14 cellular contexts compared by ENCODE assay signal in genomic region chr9:96509026-96509425, GRCh38.
"Had no signal": no experiment of that assay in that cellular context is flagged by ENCODE, and none has a peak within 500 bp of the region (broad histone marks: within the 10 kb centered on the region; RNA-seq: fewer than 3 reads in every experiment).

No MANE protein-coding gene starts in this region.

- H3K9me3 ChIP-seq: left lung, SJSA1 had no signal

- H3K27ac ChIP-seq: left lung, SJSA1 had no signal

- ATAC-seq: activated T-cell treated with anti-CD3 and anti-CD28 coated beads, Interleukin-2, amount 50 U/mL, for 4 hours; effector memory CD8-positive, alpha-beta T cell; left lung had no signal

- H3K4me3 ChIP-seq: left lung, SJSA1 had no signal

- DNase-seq: activated CD4-positive, alpha-beta memory T cell treated with anti-CD3 and anti-CD28 coated beads for 36 hours; activated gamma-delta T cell; activated T-cell treated with anti-CD3 and anti-CD28 coated beads, Interleukin-2, amount 50 U/mL, for 4 hours; amygdala; cortex of kidney; effector memory CD8-positive, alpha-beta T cell; left lung; mesenchymal stem cell; stimulated activated CD4-positive, alpha-beta T cell treated with anti-CD3 and anti-CD28 coated beads, Interleukin-4, amount 100 ng/mL, for 1 hour; SW 1271 had no signal

- H3K27me3 ChIP-seq: left lung, SJSA1 had no signal

- H3K27me3 Mint-ChIP-seq: activated CD4-positive, alpha-beta memory T cell treated with anti-CD3 and anti-CD28 coated beads for 36 hours; activated naive CD8-positive, alpha-beta T cell; effector memory CD8-positive, alpha-beta T cell had no signal

- H3K4me3 Mint-ChIP-seq: activated CD4-positive, alpha-beta memory T cell treated with anti-CD3 and anti-CD28 coated beads for 36 hours; activated naive CD8-positive, alpha-beta T cell; activated T-cell treated with anti-CD3 and anti-CD28 coated beads, Interleukin-2, amount 50 U/mL, for 4 hours; effector memory CD8-positive, alpha-beta T cell; nephron; T-helper 2 cell treated with Interferon-gamma antibody and Interleukin-4, amounts not matched to agents 5 μg/mL and 100 μg/mL, for 36 hours had no signal

- H3K9me3 Mint-ChIP-seq: activated CD4-positive, alpha-beta memory T cell treated with anti-CD3 and anti-CD28 coated beads for 36 hours; activated T-cell treated with anti-CD3 and anti-CD28 coated beads, Interleukin-2, amount 50 U/mL, for 4 hours; effector memory CD8-positive, alpha-beta T cell; nephron; T-helper 2 cell treated with Interferon-gamma antibody and Interleukin-4, amounts not matched to agents 5 μg/mL and 100 μg/mL, for 36 hours had no signal

- H3K36me3 ChIP-seq: left lung had no signal

- H3K27ac Mint-ChIP-seq: activated CD4-positive, alpha-beta memory T cell treated with anti-CD3 and anti-CD28 coated beads for 36 hours; nephron; T-helper 2 cell treated with Interferon-gamma antibody and Interleukin-4, amounts not matched to agents 5 μg/mL and 100 μg/mL, for 36 hours had no signal

- H3K36me3 Mint-ChIP-seq: activated CD4-positive, alpha-beta memory T cell treated with anti-CD3 and anti-CD28 coated beads for 36 hours; activated naive CD8-positive, alpha-beta T cell had no signal
